ENCODE assay signal across 7 cellular contexts in genomic region chr5:134289509-134290113, GRCh38.
DNase-seq lines count a peak whose midpoint lies in the region; TF ChIP-seq lines count a peak whose summit lies in the region.

No MANE protein-coding gene starts in this region.

- intact Hi-C loops in sigmoid colon (cut with DNase I) = loop anchor here (1.0 to 5.0 kb wide), 2 partner anchors 105 to 187 kb away; no protein-coding TSS in a partner anchor

- H3K9me3 ChIP-seq in Karpas-422 (ENCODE audit: low read length) = peaks cover 5% of the 10 kb centered on the region; the same call in 1 of the 2 replicates
- peaks cover 6% of the 10 kb centered on the region for H3K9me3 ChIP-seq in SJCRH30 (replicated peaks)
- H3K9me3 ChIP-seq in sigmoid colon = no peaks in the 10 kb centered on the region

- H3K79me2 ChIP-seq in Karpas-422 (ENCODE audit: low read length) = no peaks in the 10 kb centered on the region

- TF ChIP-seq POLR2A in sigmoid colon (IDR thresholded peaks at IDR 0.05) = no peak

- no peak overlapping the region for H2AFZ ChIP-seq in Karpas-422 (ENCODE audit: low read length)

- peak; percentile 52 for DNase-seq in GM04504 (ENCODE audit: low read depth)
- DNase-seq in Karpas-422 = peak; percentile 81
- peak; percentile 61 to 80 for DNase-seq in SJCRH30
- DNase-seq in astrocyte of the spinal cord (ENCODE audit: low read depth, low spot score) = peak; percentile 79
- peak; percentile 45 to 80 for DNase-seq in hippocampal formation (lab: John Stamatoyannopoulos, UW)
- peak; percentile 66 for DNase-seq in sigmoid colon
- no peak for DNase-seq in UCSD-AML1 (lab: John Stamatoyannopoulos, UW; ENCODE audit: unreplicated experiment)

- 41 to 46% methylated on average over 7 of the region's 7 CpGs for WGBS in sigmoid colon, 2 donors

- H3K27me3 ChIP-seq in Karpas-422 (ENCODE audit: low read length) (no peaks in the 10 kb centered on the region), SJCRH30 (no peaks in the 10 kb centered on the region), sigmoid colon (no peaks in the 10 kb centered on the region)

- H3K9ac ChIP-seq in Karpas-422 (ENCODE audit: low read length) = no peak overlapping the region

- H3K27ac ChIP-seq in Karpas-422 (ENCODE audit: low read length) (no peak overlapping the region), SJCRH30 (no peak overlapping the region), sigmoid colon (no peak overlapping the region)

- TF ChIP-seq CTCF in astrocyte of the spinal cord (IDR thresholded peaks at IDR 0.05; ENCODE audit: low read depth, low read length) (peak; percentile 63), sigmoid colon (IDR thresholded peaks at IDR 0.05) (peak; percentile 47 to 81 (median 70))

- H3K4me3 ChIP-seq in Karpas-422 (ENCODE audit: low read length) (no peak overlapping the region), SJCRH30 (no peak overlapping the region), astrocyte of the spinal cord (ENCODE audit: low read depth, low read length) (no peak overlapping the region), sigmoid colon (no peak overlapping the region)

- no peaks in the 10 kb centered on the region for H3K4me1 ChIP-seq in Karpas-422 (ENCODE audit: low read length)
- H3K4me1 ChIP-seq in SJCRH30 = no peaks in the 10 kb centered on the region
- no peaks in the 10 kb centered on the region for H3K4me1 ChIP-seq in sigmoid colon

- no peaks in the 10 kb centered on the region for H4K20me1 ChIP-seq in Karpas-422 (ENCODE audit: insufficient read depth, low read depth, low read length)

- in situ Hi-C loops in astrocyte of the spinal cord (cut with HindIII; ENCODE audit: low sequenced_read_pairs) = no loop called here

- TF ChIP-seq EP300 in sigmoid colon (IDR thresholded peaks at IDR 0.05) = no peak

- H3K9me2 ChIP-seq in Karpas-422 (replicated peaks; ENCODE audit: insufficient read depth, low read length) = no peaks in the 10 kb centered on the region

- H3K36me3 ChIP-seq in Karpas-422 (ENCODE audit: insufficient read depth, low read length) (no peaks in the 10 kb centered on the region), SJCRH30 (no peaks in the 10 kb centered on the region), sigmoid colon (no peaks in the 10 kb centered on the region)

- no peak overlapping the region for H3K4me2 ChIP-seq in Karpas-422 (ENCODE audit: low read depth, low read length, poor library complexity, severe bottlenecking)
